19 cellular contexts compared by ENCODE assay signal in genomic region chr1:53892911-53893310, GRCh38. TPM values are rescaled to one million over a fixed set of nuclear protein-coding genes. Genes with fewer than 3 reads are reported as not detected.
DNase-seq lines count a peak whose midpoint lies in the region; ATAC-seq and TF ChIP-seq lines count a peak whose summit lies in the region.
"Had no signal": no experiment of that assay in that cellular context is flagged by ENCODE, and none has a peak within 500 bp of the region (broad histone marks: within the 10 kb centered on the region; RNA-seq: fewer than 3 reads in every experiment).

No MANE protein-coding gene starts in this region.

- CTCF ChIA-PET in HEK293T (lab: Yijun Ruan, JAX): interaction anchor here (0.6 kb wide), 1 partner anchor 56 kb away, joined by 8 read pairs; no protein-coding TSS in a partner anchor
- CTCF ChIA-PET in CD8-positive, alpha-beta memory T cell (lab: Charles Lee): no interaction called here

- intact Hi-C loops in CD14-positive monocyte (cut with micrococcal nuclease): loop anchor here in 1 of 2 donors (5.0 to 10.0 kb wide), 2 partner anchors 56 to 162 kb away; partner anchors contain the start of genes NDC1, TCEANC2 and TMEM59
- intact Hi-C loops in adrenal gland (cut with DNase I): loop anchor here in 1 of 2 donors (10.0 kb wide), 1 partner anchor 52 kb away; the partner anchor contains the start of genes IFT25 and LRRC42

- H3K4me1 ChIP-seq in adrenal gland (replicated peaks in 1 of 2): peaks cover 24 to 35% of the 10 kb centered on the region in 2 donors
- H3K4me1 ChIP-seq in CD8-positive, alpha-beta memory T cell (ENCODE audit: insufficient read depth, low read length): peaks cover 19% of the 10 kb centered on the region

- H3K9me3 ChIP-seq in adrenal gland (replicated peaks in 1 of 3): no peaks in the 10 kb centered on the region
- no peaks in the 10 kb centered on the region for H3K9me3 ChIP-seq in CD8-positive, alpha-beta memory T cell (ENCODE audit: low read length)
- H3K9me3 ChIP-seq: breast epithelium, ovary had no signal

- no peak for ATAC-seq in GM21447 (IDR thresholded peaks at IDR 0.05; ENCODE audit: unreplicated experiment)
- ATAC-seq: foreskin keratinocyte had no signal

- H3K4me3 ChIP-seq in adrenal gland: no peak overlapping the region
- no peak overlapping the region for H3K4me3 ChIP-seq in CD8-positive, alpha-beta memory T cell (ENCODE audit: low read length)
- H3K4me3 ChIP-seq: breast epithelium, ovary had no signal

- H3K27me3 Mint-ChIP-seq in CD14-positive monocyte (ENCODE audit: low read depth in 3 of 3): peaks cover 0 to 2% (median 2%) of the 10 kb centered on the region in 3 donors
- H3K27me3 Mint-ChIP-seq in neural crest cell (ENCODE audit: low read depth): no peaks in the 10 kb centered on the region
- H3K27me3 Mint-ChIP-seq in CD8-positive, alpha-beta memory T cell: peaks cover 1 to 6% of the 10 kb centered on the region in 2 donors

- peak overlapping the region; percentile 63 to 84 for H3K4me3 Mint-ChIP-seq in CD14-positive monocyte
- peak overlapping the region; percentile 28 for H3K4me3 Mint-ChIP-seq in neural crest cell
- H3K4me3 Mint-ChIP-seq in CD8-positive, alpha-beta memory T cell: peak overlapping the region in 1 of 7 donors; percentile 20
- H3K4me3 Mint-ChIP-seq: endodermal cell had no signal

- H3K9me3 Mint-ChIP-seq in CD14-positive monocyte (no peaks in the 10 kb centered on the region), neural crest cell (no peaks in the 10 kb centered on the region)
- no peaks in the 10 kb centered on the region for H3K9me3 Mint-ChIP-seq in CD8-positive, alpha-beta memory T cell
- H3K9me3 Mint-ChIP-seq: endodermal cell had no signal

- peak overlapping the region in 2 of 5 donors; percentile 8 to 44 for H3K27ac ChIP-seq in adrenal gland
- H3K27ac ChIP-seq in CD8-positive, alpha-beta memory T cell (ENCODE audit: low read depth, low read length): no peak overlapping the region
- H3K27ac ChIP-seq: foreskin keratinocyte, ovary had no signal

- no peaks in the 10 kb centered on the region for H3K36me3 ChIP-seq in adrenal gland (replicated peaks in 1 of 2)
- no peaks in the 10 kb centered on the region for H3K36me3 ChIP-seq in CD8-positive, alpha-beta memory T cell (ENCODE audit: insufficient read depth, low read length)
- H3K36me3 ChIP-seq: breast epithelium, ovary had no signal

- TF ChIP-seq POLR2A in adrenal gland (IDR thresholded peaks at IDR 0.05): no peak

- peaks cover 49% of the 10 kb centered on the region for H3K4me1 Mint-ChIP-seq in CD14-positive monocyte
- peaks cover 20% of the 10 kb centered on the region for H3K4me1 Mint-ChIP-seq in neural crest cell
- peaks cover 25 to 29% (median 27%) of the 10 kb centered on the region in 3 donors for H3K4me1 Mint-ChIP-seq in CD8-positive, alpha-beta memory T cell

- H3K36me3 Mint-ChIP-seq in CD14-positive monocyte (peaks cover 0 to 1% of the 10 kb centered on the region in 2 donors), neural crest cell (ENCODE audit: low read depth) (no peaks in the 10 kb centered on the region)
- H3K36me3 Mint-ChIP-seq in CD8-positive, alpha-beta memory T cell: peaks cover 3 to 11% (median 4%) of the 10 kb centered on the region in 3 donors

- H3K27ac Mint-ChIP-seq in CD14-positive monocyte (peak overlapping the region; percentile 80 to 95 (median 91)), neural crest cell (ENCODE audit: unreplicated experiment) (no peak overlapping the region)
- no peak overlapping the region for H3K27ac Mint-ChIP-seq in CD8-positive, alpha-beta memory T cell
- H3K27ac Mint-ChIP-seq: endodermal cell had no signal

- WGBS in adrenal gland, 4 donors: 70 to 80% (median 78%) methylated on average over 5 of the region's 5 CpGs

- no peaks in the 10 kb centered on the region for H3K27me3 ChIP-seq in adrenal gland
- H3K27me3 ChIP-seq in CD8-positive, alpha-beta memory T cell (ENCODE audit: insufficient read depth, low read length, poor library complexity, severe bottlenecking): no peaks in the 10 kb centered on the region
- H3K27me3 ChIP-seq: breast epithelium, foreskin keratinocyte, ovary had no signal

- TF ChIP-seq CTCF in CD14-positive monocyte (IDR thresholded peaks at IDR 0.05) (no peak), adrenal gland (IDR thresholded peaks at IDR 0.05) (no peak), neural crest cell (conservative IDR thresholded peaks at IDR 0.05) (no peak)

- peak; percentile 70 for DNase-seq in CD14-positive monocyte (ENCODE audit: low spot score)
- DNase-seq in KG1 (lab: John Stamatoyannopoulos, UW): peak; percentile 11
- peak in 4 of 7 donors; percentile 25 to 63 (median 44) for DNase-seq in adrenal gland
- DNase-seq in neural crest cell (ENCODE audit: low read depth, low spot score): no peak
- no peak for DNase-seq in effector CD8-positive, alpha-beta T cell (lab: John Stamatoyannopoulos, UW)
- DNase-seq in HEK293T (ENCODE audit: extremely low spot score): no peak
- no peak for DNase-seq in CD8-positive, alpha-beta memory T cell
- DNase-seq: activated CD8-positive, alpha-beta memory T cell treated with anti-CD3 and anti-CD28 coated beads for 24 hours; activated effector memory CD4-positive, alpha-beta T cell treated with anti-CD3 and anti-CD28 coated beads, Interleukin-2, amount 50 U/mL, for 16 hours; AML-193; endodermal cell; foreskin keratinocyte; NCI-H2029 treated with DMSO at 0.1 percent for 48 hours; NCI-H748 treated with DMSO at 0.1 percent for 48 hours; ovary; SHP77 treated with DMSO at 0.1 percent for 48 hours; stimulated activated CD4-positive, alpha-beta T cell treated with anti-CD3 and anti-CD28 coated beads, Interleukin-12 subunit alpha, Interleukin-12 subunit beta, amount 100 ng/mL, for 4 hours had no signal

- POLR2A ChIA-PET in HEK293T (lab: Yijun Ruan, JAX): no interaction called here
- POLR2A ChIA-PET in CD8-positive, alpha-beta memory T cell (lab: Charles Lee): interaction anchor here (0.6 to 1.2 kb wide), 2 partner anchors 53 to 114 kb away, joined by 3 to 6 read pairs; partner anchors contain the start of gene IFT25

TF ChIP-seq in HEK293T, 16 proteins besides CTCF, POLR2A, EP300 and RAD21:
- no peak for TF ChIP-seq NFRKB (IDR thresholded peaks at IDR 0.05)
- TF ChIP-seq SP1 (IDR thresholded peaks at IDR 0.05): no peak
- TF ChIP-seq BHLHE40 (IDR thresholded peaks at IDR 0.05; ENCODE audit: borderline replicate concordance): no peak
- TF ChIP-seq TARDBP (IDR thresholded peaks at IDR 0.05): no peak
- TF ChIP-seq SUZ12 (IDR thresholded peaks at IDR 0.05): no peak
- TF ChIP-seq CTBP1 (IDR thresholded peaks at IDR 0.05; ENCODE audit: borderline replicate concordance): no peak
- no peak for TF ChIP-seq FOXM1 (IDR thresholded peaks at IDR 0.05; ENCODE audit: borderline replicate concordance)
- TF ChIP-seq FOXA1 (IDR thresholded peaks at IDR 0.05): no peak
- no peak for TF ChIP-seq PKNOX1 (IDR thresholded peaks at IDR 0.05)
- TF ChIP-seq ELF4 (IDR thresholded peaks at IDR 0.05): no peak

RNA-seq across cellular contexts. Expression of gene DIO1, which starts 1.1 kb away (rescaled TPM):
- under 1 TPM; 0.22 to 0.73 TPM for polyA plus RNA-seq in CD14-positive monocyte
- 1 to 10 TPM in 1 of 8 donors, under 1 TPM in 1, not detected in 6; 0.19 to 1.5 TPM for total RNA-seq in adrenal gland
- under 1 TPM in 2 of 3 donors, not detected in 1; 0.03 to 0.11 TPM for polyA plus RNA-seq in adrenal gland
- not detected in 2 replicates for total RNA-seq in neural crest cell
- total RNA-seq in CD8-positive, alpha-beta memory T cell: not detected
- polyA plus RNA-seq in CD8-positive, alpha-beta memory T cell: not detected
- total RNA-seq: endodermal cell, foreskin keratinocyte had no signal
- polyA plus RNA-seq: foreskin keratinocyte, ovary had no signal

RNA-seq across cellular contexts. Expression of gene YIPF1, which starts 3.3 kb away (rescaled TPM):
- polyA plus RNA-seq in CD14-positive monocyte (10 to 100 TPM; 42.1 to 51.9 TPM), adrenal gland (10 to 100 TPM; 22.2 to 55.2 (median 23.1) TPM)
- total RNA-seq in adrenal gland (10 to 100 TPM; 24.8 to 59.5 (median 38.9) TPM), neural crest cell (22.2 and 25.7 TPM in 2 replicates)
- total RNA-seq in CD8-positive, alpha-beta memory T cell: 10 to 100 TPM; 17.2 to 17.4 TPM
- 30.7 TPM for polyA plus RNA-seq in CD8-positive, alpha-beta memory T cell

RNA-seq across cellular contexts. Expression of gene IFT25, which starts 52.6 kb away (rescaled TPM):
- polyA plus RNA-seq in CD14-positive monocyte: 10 to 100 TPM; 27.8 to 30.6 TPM
- total RNA-seq in adrenal gland: 10 to 100 TPM in 7 of 8 donors, 1 to 10 TPM in 1; 7.2 to 37.3 (median 26.0) TPM
- polyA plus RNA-seq in adrenal gland: 10 to 100 TPM; 25.5 to 39.1 (median 37.8) TPM
- 41.0 and 41.1 TPM in 2 replicates for total RNA-seq in neural crest cell
- total RNA-seq in CD8-positive, alpha-beta memory T cell: 10 to 100 TPM; 57.2 to 57.8 TPM
- polyA plus RNA-seq in CD8-positive, alpha-beta memory T cell: 59.9 TPM

RNA-seq across cellular contexts. Expression of gene LRRC42, which starts 53.2 kb away (rescaled TPM):
- polyA plus RNA-seq in CD14-positive monocyte: 1 to 10 TPM; 5.6 to 7.3 TPM
- total RNA-seq in adrenal gland: 10 to 100 TPM; 20.4 to 43.4 (median 31.6) TPM
- polyA plus RNA-seq in adrenal gland: 10 to 100 TPM; 15.2 to 36.6 (median 18.6) TPM
- total RNA-seq in neural crest cell: 45.4 and 45.8 TPM in 2 replicates
- 10 to 100 TPM; 23.6 to 25.7 TPM for total RNA-seq in CD8-positive, alpha-beta memory T cell
- 8.3 TPM for polyA plus RNA-seq in CD8-positive, alpha-beta memory T cell

RNA-seq across cellular contexts. Expression of gene NDC1, which starts 54.8 kb away (rescaled TPM):
- polyA plus RNA-seq in CD14-positive monocyte: 1 to 10 TPM; 4.7 to 6.1 TPM
- total RNA-seq in adrenal gland: 10 to 100 TPM in 6 of 8 donors, 1 to 10 TPM in 2; 8.2 to 13.7 (median 10.4) TPM
- polyA plus RNA-seq in adrenal gland: 10 to 100 TPM in 1 of 3 donors, 1 to 10 TPM in 2; 2.9 to 12.7 (median 3.0) TPM
- 45.6 and 47.3 TPM in 2 replicates for total RNA-seq in neural crest cell
- total RNA-seq in CD8-positive, alpha-beta memory T cell: 10 to 100 TPM; 38.8 to 40.3 TPM
- polyA plus RNA-seq in CD8-positive, alpha-beta memory T cell: 6.4 TPM

Comparison
In these comparisons a context has a peak if more than half of its experiments do, and no peak if none do; other contexts are left out.
1. DNase-seq: peak in CD14-positive monocyte (single experiment), KG1 (single experiment) and adrenal gland (4 of 7); none in neural crest cell (single experiment), effector CD8-positive, alpha-beta T cell (single experiment), HEK293T (single experiment) and CD8-positive, alpha-beta memory T cell (0 of 5).
2. H3K27ac Mint-ChIP-seq: peak in CD14-positive monocyte (7 of 7); none in neural crest cell (single experiment) and CD8-positive, alpha-beta memory T cell (0 of 8).